In the genomic region with DNA sequence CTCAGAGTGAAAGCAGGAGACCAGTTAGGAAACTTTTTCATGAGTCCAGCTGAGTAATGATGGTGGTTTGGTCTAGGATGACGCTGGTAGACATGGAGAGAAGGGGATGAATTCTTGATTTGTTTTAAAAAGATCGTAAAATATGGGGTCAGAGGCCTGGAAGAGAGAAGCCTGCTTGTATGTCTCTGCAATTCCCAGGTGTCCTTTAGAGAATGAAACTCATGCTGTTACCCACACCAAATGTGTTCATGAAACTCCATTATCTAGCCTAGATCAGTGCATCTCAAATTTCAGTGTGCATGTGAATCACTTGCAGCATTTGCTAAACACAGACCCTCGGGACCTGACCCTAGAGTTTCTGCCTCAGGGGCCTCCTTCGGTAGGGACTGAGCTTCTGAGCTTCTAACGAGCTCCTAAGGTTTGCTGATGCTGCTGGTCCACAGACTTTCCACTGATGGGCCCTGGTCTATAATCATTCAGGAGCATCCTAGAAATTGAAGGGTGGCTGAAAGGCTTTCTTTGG, we compare ENCODE assay signal across 14 cellular contexts.
A peak's percentile ranks its signal among the peaks of the same experiment; 100 is the strongest.
DNase-seq lines count a peak whose midpoint lies in the region; ATAC-seq and TF ChIP-seq lines count a peak whose summit lies in the region.
"Had no signal": no experiment of that assay in that cellular context is flagged by ENCODE, and none has a peak within 500 bp of the region (broad histone marks: within the 10 kb centered on the region; RNA-seq: fewer than 3 reads in every experiment).

No MANE protein-coding gene starts in this region.

- peak overlapping the region; percentile 33; the same call in 1 of the 2 replicates for H2AFZ ChIP-seq in KMS-11 (ENCODE audit: low read depth)

- peak overlapping the region; percentile 87 for H3K27ac ChIP-seq in KMS-11
- H3K27ac ChIP-seq in heart left ventricle: no peak overlapping the region
- H3K27ac ChIP-seq: C4-2B had no signal

- H3K4me1 Mint-ChIP-seq in WTC11: no peaks in the 10 kb centered on the region
- peaks cover 22% of the 10 kb centered on the region for H3K4me1 Mint-ChIP-seq in nephron progenitor cell

- no peaks in the 10 kb centered on the region for H3K36me3 ChIP-seq in KMS-11 (ENCODE audit: insufficient read depth)
- H3K36me3 ChIP-seq in heart left ventricle: peaks cover 0 to 20% (median 0%) of the 10 kb centered on the region in 9 donors

- H3K27me3 ChIP-seq in KMS-11 (ENCODE audit: insufficient read depth, low read depth): no peaks in the 10 kb centered on the region
- H3K27me3 ChIP-seq in heart left ventricle: no peaks in the 10 kb centered on the region

- TF ChIP-seq CTCF in KMS-11 (conservative IDR thresholded peaks at IDR 0.05; ENCODE audit: low read depth, low read length) (no peak), WTC11 (IDR thresholded peaks at IDR 0.05) (no peak), nephron progenitor cell (IDR thresholded peaks at IDR 0.05) (no peak), heart left ventricle (IDR thresholded peaks at IDR 0.05) (no peak)

- intact Hi-C loops in heart left ventricle (cut with DNase I): no loop called here

- H3K4me1 ChIP-seq in KMS-11 (ENCODE audit: low read depth, poor library complexity, severe bottlenecking) (peaks cover 55% of the 10 kb centered on the region), heart left ventricle (no peaks in the 10 kb centered on the region)

- no peaks in the 10 kb centered on the region for H3K9me3 ChIP-seq in heart left ventricle

- POLR2A ChIA-PET in WTC11 (lab: Charles Lee): no interaction called here

- H3K27ac Mint-ChIP-seq in WTC11 (0 out of 2 replicates have a peak overlapping the region, but pooled peaks have one; percentile 4), nephron progenitor cell (peak overlapping the region; percentile 13)

- H4K20me1 ChIP-seq in KMS-11 (ENCODE audit: insufficient read depth): no peaks in the 10 kb centered on the region

- no peaks in the 10 kb centered on the region for H3K79me2 ChIP-seq in KMS-11 (ENCODE audit: insufficient read depth, low read depth)

- DNase-seq in NCI-H146 treated with DMSO at 0.1 percent for 48 hours (lab: John Stamatoyannopoulos, UW; ENCODE audit: unreplicated experiment) (peak; percentile 44), WTC11 (ENCODE audit: low spot score) (no peak), nephron progenitor cell (no peak), GM19238 (ENCODE audit: insufficient read length, low spot score) (no peak), heart left ventricle (no peak)
- DNase-seq: ACHN, DND-41, MV-4-11, NCI-H187 treated with DMSO at 0.1 percent for 48 hours, NCI-H510A had no signal

- H3K4me3 Mint-ChIP-seq in WTC11 (no peak overlapping the region), nephron progenitor cell (no peak overlapping the region)

- H3K9me3 Mint-ChIP-seq in WTC11 (no peaks in the 10 kb centered on the region), nephron progenitor cell (peaks cover 4% of the 10 kb centered on the region)

- TF ChIP-seq POLR2A in heart left ventricle (IDR thresholded peaks at IDR 0.05): no peak

- 88 to 93% (median 92%) methylated on average over 5 of the region's 5 CpGs for WGBS in heart left ventricle, 4 donors

- no peaks in the 10 kb centered on the region for H3K27me3 Mint-ChIP-seq in WTC11 (ENCODE audit: low read depth)
- peaks cover 6% of the 10 kb centered on the region for H3K27me3 Mint-ChIP-seq in nephron progenitor cell (ENCODE audit: low read depth, poor library complexity)

- H3K36me3 Mint-ChIP-seq in WTC11 (peaks cover 3% of the 10 kb centered on the region), nephron progenitor cell (ENCODE audit: low read depth) (peaks cover 42% of the 10 kb centered on the region)

- peak overlapping the region; percentile 81 for H3K4me2 ChIP-seq in KMS-11

- ATAC-seq in WTC11 (no peak), HG02973 (IDR thresholded peaks at IDR 0.05; ENCODE audit: unreplicated experiment) (no peak), heart left ventricle (no peak)
- ATAC-seq: GM12878 had no signal

- CTCF ChIA-PET in WTC11 (lab: Charles Lee): no interaction called here

- H3K4me3 ChIP-seq in KMS-11 (IDR thresholded peaks at IDR 0.05; ENCODE audit: insufficient read depth, low read depth, low read length): no peak overlapping the region
- H3K4me3 ChIP-seq in heart left ventricle: no peak overlapping the region
- H3K4me3 ChIP-seq: GM12878 had no signal

- H3K9ac ChIP-seq in KMS-11: peak overlapping the region; percentile 35; the same call in 1 of the 2 replicates

TF ChIP-seq in WTC11, 78 proteins besides CTCF, POLR2A, EP300 and RAD21:
- no peak for TF ChIP-seq JUN (CRISPR knock-in tag; IDR thresholded peaks at IDR 0.05)
- TF ChIP-seq NFYB (CRISPR knock-in tag; conservative IDR thresholded peaks at IDR 0.05; ENCODE audit: low read depth): no peak
- TF ChIP-seq ZNF219 (CRISPR knock-in tag; IDR thresholded peaks at IDR 0.05; ENCODE audit: borderline replicate concordance): no peak
- TF ChIP-seq, protein P1, sequence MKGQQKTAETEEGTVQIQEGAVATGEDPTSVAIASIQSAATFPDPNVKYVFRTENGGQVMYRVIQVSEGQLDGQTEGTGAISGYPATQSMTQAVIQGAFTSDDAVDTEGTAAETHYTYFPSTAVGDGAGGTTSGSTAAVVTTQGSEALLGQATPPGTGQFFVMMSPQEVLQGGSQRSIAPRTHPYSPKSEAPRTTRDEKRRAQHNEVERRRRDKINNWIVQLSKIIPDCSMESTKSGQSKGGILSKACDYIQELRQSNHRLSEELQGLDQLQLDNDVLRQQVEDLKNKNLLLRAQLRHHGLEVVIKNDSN (CRISPR knock-in tag; IDR thresholded peaks at IDR 0.05): no peak
- TF ChIP-seq IRF2 (CRISPR knock-in tag; IDR thresholded peaks at IDR 0.05; ENCODE audit: borderline replicate concordance, low read depth): no peak
- TF ChIP-seq, protein P2, sequence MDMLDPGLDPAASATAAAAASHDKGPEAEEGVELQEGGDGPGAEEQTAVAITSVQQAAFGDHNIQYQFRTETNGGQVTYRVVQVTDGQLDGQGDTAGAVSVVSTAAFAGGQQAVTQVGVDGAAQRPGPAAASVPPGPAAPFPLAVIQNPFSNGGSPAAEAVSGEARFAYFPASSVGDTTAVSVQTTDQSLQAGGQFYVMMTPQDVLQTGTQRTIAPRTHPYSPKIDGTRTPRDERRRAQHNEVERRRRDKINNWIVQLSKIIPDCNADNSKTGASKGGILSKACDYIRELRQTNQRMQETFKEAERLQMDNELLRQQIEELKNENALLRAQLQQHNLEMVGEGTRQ (CRISPR knock-in tag; IDR thresholded peaks at IDR 0.05): no peak
- no peak for TF ChIP-seq SP1 (CRISPR knock-in tag; conservative IDR thresholded peaks at IDR 0.05)
- TF ChIP-seq SMAD3 (CRISPR knock-in tag; IDR thresholded peaks at IDR 0.05; ENCODE audit: borderline replicate concordance): no peak
- TF ChIP-seq, protein P3, sequence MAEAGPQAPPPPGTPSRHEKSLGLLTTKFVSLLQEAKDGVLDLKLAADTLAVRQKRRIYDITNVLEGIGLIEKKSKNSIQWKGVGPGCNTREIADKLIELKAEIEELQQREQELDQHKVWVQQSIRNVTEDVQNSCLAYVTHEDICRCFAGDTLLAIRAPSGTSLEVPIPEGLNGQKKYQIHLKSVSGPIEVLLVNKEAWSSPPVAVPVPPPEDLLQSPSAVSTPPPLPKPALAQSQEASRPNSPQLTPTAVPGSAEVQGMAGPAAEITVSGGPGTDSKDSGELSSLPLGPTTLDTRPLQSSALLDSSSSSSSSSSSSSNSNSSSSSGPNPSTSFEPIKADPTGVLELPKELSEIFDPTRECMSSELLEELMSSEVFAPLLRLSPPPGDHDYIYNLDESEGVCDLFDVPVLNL (CRISPR knock-in tag; IDR thresholded peaks at IDR 0.05; ENCODE audit: borderline replicate concordance, low read depth): no peak
- TF ChIP-seq, protein P4, sequence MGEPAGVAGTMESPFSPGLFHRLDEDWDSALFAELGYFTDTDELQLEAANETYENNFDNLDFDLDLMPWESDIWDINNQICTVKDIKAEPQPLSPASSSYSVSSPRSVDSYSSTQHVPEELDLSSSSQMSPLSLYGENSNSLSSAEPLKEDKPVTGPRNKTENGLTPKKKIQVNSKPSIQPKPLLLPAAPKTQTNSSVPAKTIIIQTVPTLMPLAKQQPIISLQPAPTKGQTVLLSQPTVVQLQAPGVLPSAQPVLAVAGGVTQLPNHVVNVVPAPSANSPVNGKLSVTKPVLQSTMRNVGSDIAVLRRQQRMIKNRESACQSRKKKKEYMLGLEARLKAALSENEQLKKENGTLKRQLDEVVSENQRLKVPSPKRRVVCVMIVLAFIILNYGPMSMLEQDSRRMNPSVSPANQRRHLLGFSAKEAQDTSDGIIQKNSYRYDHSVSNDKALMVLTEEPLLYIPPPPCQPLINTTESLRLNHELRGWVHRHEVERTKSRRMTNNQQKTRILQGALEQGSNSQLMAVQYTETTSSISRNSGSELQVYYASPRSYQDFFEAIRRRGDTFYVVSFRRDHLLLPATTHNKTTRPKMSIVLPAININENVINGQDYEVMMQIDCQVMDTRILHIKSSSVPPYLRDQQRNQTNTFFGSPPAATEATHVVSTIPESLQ (CRISPR knock-in tag; IDR thresholded peaks at IDR 0.05): no peak
- TF ChIP-seq, protein P5, sequence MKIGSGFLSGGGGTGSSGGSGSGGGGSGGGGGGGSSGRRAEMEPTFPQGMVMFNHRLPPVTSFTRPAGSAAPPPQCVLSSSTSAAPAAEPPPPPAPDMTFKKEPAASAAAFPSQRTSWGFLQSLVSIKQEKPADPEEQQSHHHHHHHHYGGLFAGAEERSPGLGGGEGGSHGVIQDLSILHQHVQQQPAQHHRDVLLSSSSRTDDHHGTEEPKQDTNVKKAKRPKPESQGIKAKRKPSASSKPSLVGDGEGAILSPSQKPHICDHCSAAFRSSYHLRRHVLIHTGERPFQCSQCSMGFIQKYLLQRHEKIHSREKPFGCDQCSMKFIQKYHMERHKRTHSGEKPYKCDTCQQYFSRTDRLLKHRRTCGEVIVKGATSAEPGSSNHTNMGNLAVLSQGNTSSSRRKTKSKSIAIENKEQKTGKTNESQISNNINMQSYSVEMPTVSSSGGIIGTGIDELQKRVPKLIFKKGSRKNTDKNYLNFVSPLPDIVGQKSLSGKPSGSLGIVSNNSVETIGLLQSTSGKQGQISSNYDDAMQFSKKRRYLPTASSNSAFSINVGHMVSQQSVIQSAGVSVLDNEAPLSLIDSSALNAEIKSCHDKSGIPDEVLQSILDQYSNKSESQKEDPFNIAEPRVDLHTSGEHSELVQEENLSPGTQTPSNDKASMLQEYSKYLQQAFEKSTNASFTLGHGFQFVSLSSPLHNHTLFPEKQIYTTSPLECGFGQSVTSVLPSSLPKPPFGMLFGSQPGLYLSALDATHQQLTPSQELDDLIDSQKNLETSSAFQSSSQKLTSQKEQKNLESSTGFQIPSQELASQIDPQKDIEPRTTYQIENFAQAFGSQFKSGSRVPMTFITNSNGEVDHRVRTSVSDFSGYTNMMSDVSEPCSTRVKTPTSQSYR (CRISPR knock-in tag; IDR thresholded peaks at IDR 0.05): no peak
- TF ChIP-seq ZNF232 (CRISPR knock-in tag; IDR thresholded peaks at IDR 0.05): no peak
- no peak for TF ChIP-seq PRRX2 (CRISPR knock-in tag; IDR thresholded peaks at IDR 0.05)
- no peak for TF ChIP-seq MYBL2 (CRISPR knock-in tag; IDR thresholded peaks at IDR 0.05)
- TF ChIP-seq RORB (CRISPR knock-in tag; IDR thresholded peaks at IDR 0.05): no peak
TF ChIP-seq in WTC11: peak in this region for 0.
